Comparison of ENCODE assay signal across 1 cellular context in the genomic region with DNA sequence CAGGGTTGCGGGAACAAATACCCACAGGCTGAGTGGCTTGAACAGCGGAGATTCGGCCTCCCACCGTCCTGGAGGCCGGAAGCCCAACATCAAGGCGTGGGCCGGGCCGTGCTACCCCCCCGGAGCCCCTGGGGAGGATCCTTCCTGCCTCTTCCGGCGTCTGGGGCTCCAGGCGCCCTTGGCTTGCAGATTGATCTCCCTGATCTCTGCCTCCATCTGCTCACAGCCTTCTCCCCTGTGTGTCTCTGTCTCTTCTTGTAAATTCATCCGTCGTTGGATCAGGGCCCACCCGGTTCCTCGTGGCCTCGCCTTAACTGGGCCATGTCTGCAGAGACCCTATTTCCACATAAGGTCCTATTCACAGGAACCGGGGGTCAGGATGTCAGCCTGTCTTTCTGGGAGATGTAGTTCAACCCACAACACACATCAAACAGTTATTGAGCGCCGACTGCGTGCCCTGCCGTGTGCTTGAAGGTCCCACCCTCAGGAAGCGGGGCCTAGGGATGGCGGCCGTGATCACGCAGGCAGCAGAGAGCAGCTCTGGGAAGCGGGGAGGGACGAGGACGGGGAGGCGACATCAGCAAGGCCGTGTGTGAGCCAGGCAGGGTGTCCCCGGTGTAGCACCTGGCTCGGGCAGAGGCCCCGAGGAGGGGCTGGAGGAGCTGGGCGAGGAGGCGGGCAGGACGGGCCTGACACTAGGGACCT.
TF ChIP-seq lines count a peak whose summit lies in the region.

No MANE protein-coding gene starts in this region.

TF ChIP-seq in K562, 482 proteins besides CTCF, POLR2A, EP300 and RAD21 (continued from another document):
- TF ChIP-seq, protein P1, sequence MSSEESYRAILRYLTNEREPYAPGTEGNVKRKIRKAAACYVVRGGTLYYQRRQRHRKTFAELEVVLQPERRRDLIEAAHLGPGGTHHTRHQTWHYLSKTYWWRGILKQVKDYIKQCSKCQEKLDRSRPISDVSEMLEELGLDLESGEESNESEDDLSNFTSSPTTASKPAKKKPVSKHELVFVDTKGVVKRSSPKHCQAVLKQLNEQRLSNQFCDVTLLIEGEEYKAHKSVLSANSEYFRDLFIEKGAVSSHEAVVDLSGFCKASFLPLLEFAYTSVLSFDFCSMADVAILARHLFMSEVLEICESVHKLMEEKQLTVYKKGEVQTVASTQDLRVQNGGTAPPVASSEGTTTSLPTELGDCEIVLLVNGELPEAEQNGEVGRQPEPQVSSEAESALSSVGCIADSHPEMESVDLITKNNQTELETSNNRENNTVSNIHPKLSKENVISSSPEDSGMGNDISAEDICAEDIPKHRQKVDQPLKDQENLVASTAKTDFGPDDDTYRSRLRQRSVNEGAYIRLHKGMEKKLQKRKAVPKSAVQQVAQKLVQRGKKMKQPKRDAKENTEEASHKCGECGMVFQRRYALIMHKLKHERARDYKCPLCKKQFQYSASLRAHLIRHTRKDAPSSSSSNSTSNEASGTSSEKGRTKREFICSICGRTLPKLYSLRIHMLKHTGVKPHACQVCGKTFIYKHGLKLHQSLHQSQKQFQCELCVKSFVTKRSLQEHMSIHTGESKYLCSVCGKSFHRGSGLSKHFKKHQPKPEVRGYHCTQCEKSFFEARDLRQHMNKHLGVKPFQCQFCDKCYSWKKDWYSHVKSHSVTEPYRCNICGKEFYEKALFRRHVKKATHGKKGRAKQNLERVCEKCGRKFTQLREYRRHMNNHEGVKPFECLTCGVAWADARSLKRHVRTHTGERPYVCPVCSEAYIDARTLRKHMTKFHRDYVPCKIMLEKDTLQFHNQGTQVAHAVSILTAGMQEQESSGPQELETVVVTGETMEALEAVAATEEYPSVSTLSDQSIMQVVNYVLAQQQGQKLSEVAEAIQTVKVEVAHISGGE (CRISPR knock-in tag; IDR thresholded peaks at IDR 0.05) = peak in 2 of 3 experiments; percentile 84 to 94; a peak in 4 of 6 replicates
- TF ChIP-seq NFIC (IDR thresholded peaks at IDR 0.05) (peak; percentile 53), ZNF668 (CRISPR knock-in tag; IDR thresholded peaks at IDR 0.05) (no peak), DMBX1 (CRISPR knock-in tag; IDR thresholded peaks at IDR 0.05; ENCODE audit: borderline replicate concordance) (no peak), RFX7 (CRISPR knock-in tag; IDR thresholded peaks at IDR 0.05) (no peak), SMAD3 (CRISPR knock-in tag; conservative IDR thresholded peaks at IDR 0.05) (no peak), ZNF324 (CRISPR knock-in tag; IDR thresholded peaks at IDR 0.05) (no peak), ZNF586 (CRISPR knock-in tag; conservative IDR thresholded peaks at IDR 0.05) (no peak), ARID1B (IDR thresholded peaks at IDR 0.05) (peak; percentile 73), FOXA1 (IDR thresholded peaks at IDR 0.05; ENCODE audit: borderline replicate concordance) (no peak), SMARCE1 (IDR thresholded peaks at IDR 0.05) (peak; percentile 47; the same call in 1 of the 2 replicates), ZNF76 (CRISPR knock-in tag; IDR thresholded peaks at IDR 0.05; ENCODE audit: borderline replicate concordance) (no peak), ETV6 (IDR thresholded peaks at IDR 0.05; ENCODE audit: borderline replicate concordance in 1 of 2, low read depth in 2 of 2, low read length in 1 of 2) (no peak), ETV6 (CRISPR knock-in tag; IDR thresholded peaks at IDR 0.05; ENCODE audit: borderline replicate concordance) (no peak), EP400 (IDR thresholded peaks at IDR 0.05) (peak; percentile 77), CBFA2T2 (conservative IDR thresholded peaks at IDR 0.05) (peak; percentile 56), HDAC8 (tag; IDR thresholded peaks at IDR 0.05) (0 out of 2 replicates have a peak, but pooled peaks have one; percentile 20), NFE2L1 (tag; IDR thresholded peaks at IDR 0.05; ENCODE audit: borderline replicate concordance, low read depth) (no peak), GATA2 (CRISPR knock-in tag; IDR thresholded peaks at IDR 0.05) (peak; percentile 82), TAF7 (tag; IDR thresholded peaks at IDR 0.05) (no peak), ATF1 (CRISPR knock-in tag; IDR thresholded peaks at IDR 0.05) (no peak), ATF1 (tag; IDR thresholded peaks at IDR 0.05) (0 out of 2 replicates have a peak, but pooled peaks have one; percentile 17), PTBP1 (IDR thresholded peaks at IDR 0.05; ENCODE audit: low read depth, low read length) (no peak), CBX5 (IDR thresholded peaks at IDR 0.05; ENCODE audit: borderline replicate concordance, low read depth) (no peak), NR1H2 (CRISPR knock-in tag; IDR thresholded peaks at IDR 0.05) (no peak), HSF4 (CRISPR knock-in tag; IDR thresholded peaks at IDR 0.05; ENCODE audit: borderline replicate concordance) (no peak), FOS (IDR thresholded peaks at IDR 0.05; ENCODE audit: extremely low read depth, insufficient read length) (no peak), TAF1 (IDR thresholded peaks at IDR 0.05; ENCODE audit: control insufficient read depth, extremely low read depth, insufficient read depth, low read length, severe bottlenecking) (peak; percentile 37), CBFA2T3 (IDR thresholded peaks at IDR 0.05) (peak; percentile 76), MAZ (CRISPR knock-in tag; conservative IDR thresholded peaks at IDR 0.05 in 1 of 2, IDR thresholded peaks at IDR 0.05 in 1 of 2) (peak; percentile 57 to 74), JUND (IDR thresholded peaks at IDR 0.05; ENCODE audit: borderline replicate concordance, low read depth, low read length) (peak; percentile 32; the same call in 1 of the 2 replicates), JUND (tag; IDR thresholded peaks at IDR 0.05; ENCODE audit: borderline replicate concordance, low read depth, low read length) (peak; percentile 13; the same call in 1 of the 3 replicates), BRD9 (IDR thresholded peaks at IDR 0.05; ENCODE audit: low read depth, partially characterized antibody) (no peak), ADNP (tag; IDR thresholded peaks at IDR 0.05) (no peak), CHD1 (IDR thresholded peaks at IDR 0.05; ENCODE audit: low read length) (no peak), NONO (IDR thresholded peaks at IDR 0.05; ENCODE audit: low read depth in 2 of 2, low read length in 1 of 2) (no peak), CREB1 (IDR thresholded peaks at IDR 0.05) (0 out of 2 replicates have a peak, but pooled peaks have one; percentile 15), CREB1 (CRISPR knock-in tag; IDR thresholded peaks at IDR 0.05) (no peak), ZNF174 (CRISPR knock-in tag; IDR thresholded peaks at IDR 0.05) (no peak), STAT5A (IDR thresholded peaks at IDR 0.05; ENCODE audit: borderline replicate concordance, low read length) (peak; percentile 14; the same call in 1 of the 2 replicates), EGR1 (conservative IDR thresholded peaks at IDR 0.05) (peak; percentile 89), ELF4 (CRISPR knock-in tag; IDR thresholded peaks at IDR 0.05) (0 out of 2 replicates have a peak, but pooled peaks have one; percentile 34), ETV5 (CRISPR knock-in tag; IDR thresholded peaks at IDR 0.05; ENCODE audit: low read depth) (peak; percentile 63; the same call in 1 of the 2 replicates)
- TF ChIP-seq, protein P2, sequence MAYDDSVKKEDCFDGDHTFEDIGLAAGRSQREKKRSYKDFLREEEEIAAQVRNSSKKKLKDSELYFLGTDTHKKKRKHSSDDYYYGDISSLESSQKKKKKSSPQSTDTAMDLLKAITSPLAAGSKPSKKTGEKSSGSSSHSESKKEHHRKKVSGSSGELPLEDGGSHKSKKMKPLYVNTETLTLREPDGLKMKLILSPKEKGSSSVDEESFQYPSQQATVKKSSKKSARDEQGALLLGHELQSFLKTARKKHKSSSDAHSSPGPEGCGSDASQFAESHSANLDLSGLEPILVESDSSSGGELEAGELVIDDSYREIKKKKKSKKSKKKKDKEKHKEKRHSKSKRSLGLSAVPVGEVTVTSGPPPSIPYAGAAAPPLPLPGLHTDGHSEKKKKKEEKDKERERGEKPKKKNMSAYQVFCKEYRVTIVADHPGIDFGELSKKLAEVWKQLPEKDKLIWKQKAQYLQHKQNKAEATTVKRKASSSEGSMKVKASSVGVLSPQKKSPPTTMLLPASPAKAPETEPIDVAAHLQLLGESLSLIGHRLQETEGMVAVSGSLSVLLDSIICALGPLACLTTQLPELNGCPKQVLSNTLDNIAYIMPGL (CRISPR knock-in tag; IDR thresholded peaks at IDR 0.05) = no peak
- TF ChIP-seq, protein P3, sequence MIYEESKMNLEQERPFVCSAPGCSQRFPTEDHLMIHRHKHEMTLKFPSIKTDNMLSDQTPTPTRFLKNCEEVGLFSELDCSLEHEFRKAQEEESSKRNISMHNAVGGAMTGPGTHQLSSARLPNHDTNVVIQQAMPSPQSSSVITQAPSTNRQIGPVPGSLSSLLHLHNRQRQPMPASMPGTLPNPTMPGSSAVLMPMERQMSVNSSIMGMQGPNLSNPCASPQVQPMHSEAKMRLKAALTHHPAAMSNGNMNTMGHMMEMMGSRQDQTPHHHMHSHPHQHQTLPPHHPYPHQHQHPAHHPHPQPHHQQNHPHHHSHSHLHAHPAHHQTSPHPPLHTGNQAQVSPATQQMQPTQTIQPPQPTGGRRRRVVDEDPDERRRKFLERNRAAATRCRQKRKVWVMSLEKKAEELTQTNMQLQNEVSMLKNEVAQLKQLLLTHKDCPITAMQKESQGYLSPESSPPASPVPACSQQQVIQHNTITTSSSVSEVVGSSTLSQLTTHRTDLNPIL (CRISPR knock-in tag; IDR thresholded peaks at IDR 0.05) = no peak
- TF ChIP-seq, protein P4, sequence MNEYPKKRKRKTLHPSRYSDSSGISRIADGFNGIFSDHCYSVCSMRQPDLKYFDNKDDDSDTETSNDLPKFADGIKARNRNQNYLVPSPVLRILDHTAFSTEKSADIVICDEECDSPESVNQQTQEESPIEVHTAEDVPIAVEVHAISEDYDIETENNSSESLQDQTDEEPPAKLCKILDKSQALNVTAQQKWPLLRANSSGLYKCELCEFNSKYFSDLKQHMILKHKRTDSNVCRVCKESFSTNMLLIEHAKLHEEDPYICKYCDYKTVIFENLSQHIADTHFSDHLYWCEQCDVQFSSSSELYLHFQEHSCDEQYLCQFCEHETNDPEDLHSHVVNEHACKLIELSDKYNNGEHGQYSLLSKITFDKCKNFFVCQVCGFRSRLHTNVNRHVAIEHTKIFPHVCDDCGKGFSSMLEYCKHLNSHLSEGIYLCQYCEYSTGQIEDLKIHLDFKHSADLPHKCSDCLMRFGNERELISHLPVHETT (CRISPR knock-in tag; conservative IDR thresholded peaks at IDR 0.05 in 1 of 2, IDR thresholded peaks at IDR 0.05 in 1 of 2) = peak in 1 of 2 experiments; percentile 39; a peak in 1 of 4 replicates
- TF ChIP-seq, protein P5, sequence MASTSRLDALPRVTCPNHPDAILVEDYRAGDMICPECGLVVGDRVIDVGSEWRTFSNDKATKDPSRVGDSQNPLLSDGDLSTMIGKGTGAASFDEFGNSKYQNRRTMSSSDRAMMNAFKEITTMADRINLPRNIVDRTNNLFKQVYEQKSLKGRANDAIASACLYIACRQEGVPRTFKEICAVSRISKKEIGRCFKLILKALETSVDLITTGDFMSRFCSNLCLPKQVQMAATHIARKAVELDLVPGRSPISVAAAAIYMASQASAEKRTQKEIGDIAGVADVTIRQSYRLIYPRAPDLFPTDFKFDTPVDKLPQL (IDR thresholded peaks at IDR 0.05; ENCODE audit: extremely low read depth, insufficient read length) = no peak
- TF ChIP-seq, protein P6, sequence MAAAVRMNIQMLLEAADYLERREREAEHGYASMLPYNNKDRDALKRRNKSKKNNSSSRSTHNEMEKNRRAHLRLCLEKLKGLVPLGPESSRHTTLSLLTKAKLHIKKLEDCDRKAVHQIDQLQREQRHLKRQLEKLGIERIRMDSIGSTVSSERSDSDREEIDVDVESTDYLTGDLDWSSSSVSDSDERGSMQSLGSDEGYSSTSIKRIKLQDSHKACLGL (CRISPR knock-in tag; IDR thresholded peaks at IDR 0.05; ENCODE audit: borderline replicate concordance, poor library complexity, severe bottlenecking) = no peak
- TF ChIP-seq, protein P7, sequence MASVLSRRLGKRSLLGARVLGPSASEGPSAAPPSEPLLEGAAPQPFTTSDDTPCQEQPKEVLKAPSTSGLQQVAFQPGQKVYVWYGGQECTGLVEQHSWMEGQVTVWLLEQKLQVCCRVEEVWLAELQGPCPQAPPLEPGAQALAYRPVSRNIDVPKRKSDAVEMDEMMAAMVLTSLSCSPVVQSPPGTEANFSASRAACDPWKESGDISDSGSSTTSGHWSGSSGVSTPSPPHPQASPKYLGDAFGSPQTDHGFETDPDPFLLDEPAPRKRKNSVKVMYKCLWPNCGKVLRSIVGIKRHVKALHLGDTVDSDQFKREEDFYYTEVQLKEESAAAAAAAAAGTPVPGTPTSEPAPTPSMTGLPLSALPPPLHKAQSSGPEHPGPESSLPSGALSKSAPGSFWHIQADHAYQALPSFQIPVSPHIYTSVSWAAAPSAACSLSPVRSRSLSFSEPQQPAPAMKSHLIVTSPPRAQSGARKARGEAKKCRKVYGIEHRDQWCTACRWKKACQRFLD (CRISPR knock-in tag; IDR thresholded peaks at IDR 0.05) = peak; percentile 54; the same call in 1 of the 2 replicates
- TF ChIP-seq, protein P8, sequence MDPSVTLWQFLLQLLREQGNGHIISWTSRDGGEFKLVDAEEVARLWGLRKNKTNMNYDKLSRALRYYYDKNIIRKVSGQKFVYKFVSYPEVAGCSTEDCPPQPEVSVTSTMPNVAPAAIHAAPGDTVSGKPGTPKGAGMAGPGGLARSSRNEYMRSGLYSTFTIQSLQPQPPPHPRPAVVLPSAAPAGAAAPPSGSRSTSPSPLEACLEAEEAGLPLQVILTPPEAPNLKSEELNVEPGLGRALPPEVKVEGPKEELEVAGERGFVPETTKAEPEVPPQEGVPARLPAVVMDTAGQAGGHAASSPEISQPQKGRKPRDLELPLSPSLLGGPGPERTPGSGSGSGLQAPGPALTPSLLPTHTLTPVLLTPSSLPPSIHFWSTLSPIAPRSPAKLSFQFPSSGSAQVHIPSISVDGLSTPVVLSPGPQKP (CRISPR knock-in tag; IDR thresholded peaks at IDR 0.05) = no peak
TF ChIP-seq in K562: peak in this region for 89.
